Comparison of ENCODE assay signal across 5 cellular contexts in genomic region chr19:34534206-34534605, GRCh38.
TF ChIP-seq lines count a peak whose summit lies in the region.

No MANE protein-coding gene starts in this region.

TF ChIP-seq in HepG2, 621 proteins besides CTCF, POLR2A, EP300 and RAD21:
- no peak for TF ChIP-seq GLI4 (CRISPR knock-in tag; IDR thresholded peaks at IDR 0.05; ENCODE audit: borderline replicate concordance)
- TF ChIP-seq DMAP1 (CRISPR knock-in tag; IDR thresholded peaks at IDR 0.05), result no peak
- TF ChIP-seq ZNF83 (CRISPR knock-in tag; IDR thresholded peaks at IDR 0.05; ENCODE audit: borderline replicate concordance), result no peak
- TF ChIP-seq ZNF670 (CRISPR knock-in tag; IDR thresholded peaks at IDR 0.05; ENCODE audit: borderline replicate concordance), result no peak
- no peak for TF ChIP-seq RFXANK (CRISPR knock-in tag; IDR thresholded peaks at IDR 0.05)
- TF ChIP-seq SRSF9 (IDR thresholded peaks at IDR 0.05; ENCODE audit: borderline replicate concordance, insufficient read depth, low read depth, low read length, poor library complexity, severe bottlenecking), result no peak
- TF ChIP-seq CEBPB (IDR thresholded peaks at IDR 0.05; ENCODE audit: borderline replicate concordance, low read depth, low read length), result peak; percentile 51; the same call in 1 of the 2 replicates
- no peak for TF ChIP-seq ZNF776 (CRISPR knock-in tag; IDR thresholded peaks at IDR 0.05)

TF ChIP-seq in A549, 52 proteins besides CTCF, POLR2A, EP300 and RAD21:
- TF ChIP-seq CEBPB (IDR thresholded peaks at IDR 0.05) (peak; percentile 50 to 55; a peak in 2 of 4 replicates), USF2 (IDR thresholded peaks at IDR 0.05) (no peak), CBX2 (IDR thresholded peaks at IDR 0.05; ENCODE audit: borderline replicate concordance, low read depth) (no peak), RCOR1 (IDR thresholded peaks at IDR 0.05; ENCODE audit: low read depth, low read length) (no peak), ATOH8 (CRISPR knock-in tag; IDR thresholded peaks at IDR 0.05; ENCODE audit: low read depth) (no peak), PHF8 (IDR thresholded peaks at IDR 0.05; ENCODE audit: borderline replicate concordance, low read depth) (no peak), FOXS1 (CRISPR knock-in tag; IDR thresholded peaks at IDR 0.05) (no peak)

TF ChIP-seq in IMR-90, 13 proteins besides CTCF, POLR2A, EP300 and RAD21:
- no peak for TF ChIP-seq MXI1 (IDR thresholded peaks at IDR 0.05; ENCODE audit: borderline replicate concordance, low read depth, low read length)
- TF ChIP-seq CEBPB (IDR thresholded peaks at IDR 0.05; ENCODE audit: low read depth, low read length), result peak; percentile 69

TF ChIP-seq in K562, 482 proteins besides CTCF, POLR2A, EP300 and RAD21:
- TF ChIP-seq CEBPG (CRISPR knock-in tag; IDR thresholded peaks at IDR 0.05) (no peak), CEBPG (tag; conservative IDR thresholded peaks at IDR 0.05 in 1 of 2, IDR thresholded peaks at IDR 0.05 in 1 of 2) (peak; percentile 53 to 74; a peak in 3 of 4 replicates), CEBPB (tag; IDR thresholded peaks at IDR 0.05) (peak; percentile 56), HNRNPUL1 (IDR thresholded peaks at IDR 0.05; ENCODE audit: low read length) (no peak)

TF ChIP-seq in GM23338, 12 proteins besides CTCF, POLR2A, EP300 and RAD21:
- TF ChIP-seq ZNF462 (CRISPR knock-in tag; IDR thresholded peaks at IDR 0.05) (no peak), REST (IDR thresholded peaks at IDR 0.05; ENCODE audit: unreplicated experiment) (no peak), EZH2phosphoT487 (IDR thresholded peaks at IDR 0.05; ENCODE audit: unreplicated experiment) (no peak), POLR2AphosphoS5 (IDR thresholded peaks at IDR 0.05; ENCODE audit: low read depth) (no peak), ZNF114 (CRISPR knock-in tag; IDR thresholded peaks at IDR 0.05) (no peak), STAT1 (IDR thresholded peaks at IDR 0.05; ENCODE audit: unreplicated experiment) (no peak)
